ENCODE assay signal across 1 cellular context in the genomic region with DNA sequence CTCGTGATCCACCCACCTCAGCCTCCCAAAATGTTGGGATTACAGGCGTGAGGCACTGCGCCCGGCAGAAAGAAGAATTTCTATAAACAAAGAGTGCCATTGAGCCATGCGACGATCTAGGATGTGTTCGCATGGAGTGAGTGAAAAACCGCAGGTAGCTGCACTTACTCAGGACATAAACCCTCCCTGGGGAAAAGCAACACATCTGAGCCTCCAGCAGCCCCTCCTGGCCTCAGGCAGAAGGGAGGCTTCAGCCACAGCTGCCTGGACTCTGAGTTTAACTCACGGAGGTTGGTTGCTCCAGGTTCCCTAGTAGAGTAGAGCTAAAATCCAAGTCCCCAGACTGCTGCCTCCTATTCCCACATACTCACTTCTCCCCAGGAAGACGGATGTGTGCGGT.
TF ChIP-seq lines count a peak whose summit lies in the region.

No MANE protein-coding gene starts in this region.

TF ChIP-seq in HepG2, 621 proteins besides CTCF, POLR2A, EP300 and RAD21:
- TF ChIP-seq, protein P1, sequence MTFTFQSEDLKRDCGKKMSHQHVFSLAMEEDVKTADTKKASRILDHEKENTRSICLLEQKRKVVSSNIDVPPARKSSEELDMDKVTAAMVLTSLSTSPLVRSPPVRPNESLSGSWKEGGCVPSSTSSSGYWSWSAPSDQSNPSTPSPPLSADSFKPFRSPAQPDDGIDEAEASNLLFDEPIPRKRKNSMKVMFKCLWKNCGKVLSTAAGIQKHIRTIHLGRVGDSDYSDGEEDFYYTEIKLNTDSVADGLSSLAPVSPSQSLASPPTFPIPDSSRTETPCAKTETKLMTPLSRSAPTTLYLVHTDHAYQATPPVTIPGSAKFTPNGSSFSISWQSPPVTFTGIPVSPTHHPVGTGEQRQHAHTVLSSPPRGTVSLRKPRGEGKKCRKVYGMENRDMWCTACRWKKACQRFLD (CRISPR knock-in tag; IDR thresholded peaks at IDR 0.05; ENCODE audit: borderline replicate concordance): no peak
- TF ChIP-seq ZSCAN12 (CRISPR knock-in tag; IDR thresholded peaks at IDR 0.05) (no peak), KDM5A (IDR thresholded peaks at IDR 0.05; ENCODE audit: borderline replicate concordance, low read length) (no peak), SMAD9 (CRISPR knock-in tag; IDR thresholded peaks at IDR 0.05) (no peak), EZH2 (conservative IDR thresholded peaks at IDR 0.05; ENCODE audit: low read depth, low read length) (no peak), ZNF7 (CRISPR knock-in tag; IDR thresholded peaks at IDR 0.05) (no peak), ZNF816 (CRISPR knock-in tag; IDR thresholded peaks at IDR 0.05; ENCODE audit: borderline replicate concordance) (0 out of 2 replicates have a peak, but pooled peaks have one; percentile 27), ZNF607 (CRISPR knock-in tag; IDR thresholded peaks at IDR 0.05; ENCODE audit: borderline replicate concordance) (0 out of 2 replicates have a peak, but pooled peaks have one; percentile 22), KDM2A (CRISPR knock-in tag; IDR thresholded peaks at IDR 0.05; ENCODE audit: borderline replicate concordance, low read depth) (0 out of 2 replicates have a peak, but pooled peaks have one; percentile 15), TAF15 (IDR thresholded peaks at IDR 0.05; ENCODE audit: low read depth, low read length, poor library complexity, severe bottlenecking) (no peak), STAG1 (CRISPR knock-in tag; IDR thresholded peaks at IDR 0.05) (peak; percentile 20; the same call in 1 of the 2 replicates), ZNF772 (CRISPR knock-in tag; IDR thresholded peaks at IDR 0.05) (no peak)
- TF ChIP-seq, protein P2, sequence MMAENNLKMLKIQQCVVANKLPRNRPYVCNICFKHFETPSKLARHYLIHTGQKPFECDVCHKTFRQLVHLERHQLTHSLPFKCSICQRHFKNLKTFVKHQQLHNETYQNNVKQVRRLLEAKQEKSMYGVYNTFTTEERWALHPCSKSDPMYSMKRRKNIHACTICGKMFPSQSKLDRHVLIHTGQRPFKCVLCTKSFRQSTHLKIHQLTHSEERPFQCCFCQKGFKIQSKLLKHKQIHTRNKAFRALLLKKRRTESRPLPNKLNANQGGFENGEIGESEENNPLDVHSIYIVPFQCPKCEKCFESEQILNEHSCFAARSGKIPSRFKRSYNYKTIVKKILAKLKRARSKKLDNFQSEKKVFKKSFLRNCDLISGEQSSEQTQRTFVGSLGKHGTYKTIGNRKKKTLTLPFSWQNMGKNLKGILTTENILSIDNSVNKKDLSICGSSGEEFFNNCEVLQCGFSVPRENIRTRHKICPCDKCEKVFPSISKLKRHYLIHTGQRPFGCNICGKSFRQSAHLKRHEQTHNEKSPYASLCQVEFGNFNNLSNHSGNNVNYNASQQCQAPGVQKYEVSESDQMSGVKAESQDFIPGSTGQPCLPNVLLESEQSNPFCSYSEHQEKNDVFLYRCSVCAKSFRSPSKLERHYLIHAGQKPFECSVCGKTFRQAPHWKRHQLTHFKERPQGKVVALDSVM (CRISPR knock-in tag; IDR thresholded peaks at IDR 0.05): peak; percentile 14; the same call in 1 of the 2 replicates
- TF ChIP-seq, protein P3, sequence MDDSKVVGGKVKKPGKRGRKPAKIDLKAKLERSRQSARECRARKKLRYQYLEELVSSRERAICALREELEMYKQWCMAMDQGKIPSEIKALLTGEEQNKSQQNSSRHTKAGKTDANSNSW (CRISPR knock-in tag; IDR thresholded peaks at IDR 0.05; ENCODE audit: borderline replicate concordance): no peak
- TF ChIP-seq, protein P4, sequence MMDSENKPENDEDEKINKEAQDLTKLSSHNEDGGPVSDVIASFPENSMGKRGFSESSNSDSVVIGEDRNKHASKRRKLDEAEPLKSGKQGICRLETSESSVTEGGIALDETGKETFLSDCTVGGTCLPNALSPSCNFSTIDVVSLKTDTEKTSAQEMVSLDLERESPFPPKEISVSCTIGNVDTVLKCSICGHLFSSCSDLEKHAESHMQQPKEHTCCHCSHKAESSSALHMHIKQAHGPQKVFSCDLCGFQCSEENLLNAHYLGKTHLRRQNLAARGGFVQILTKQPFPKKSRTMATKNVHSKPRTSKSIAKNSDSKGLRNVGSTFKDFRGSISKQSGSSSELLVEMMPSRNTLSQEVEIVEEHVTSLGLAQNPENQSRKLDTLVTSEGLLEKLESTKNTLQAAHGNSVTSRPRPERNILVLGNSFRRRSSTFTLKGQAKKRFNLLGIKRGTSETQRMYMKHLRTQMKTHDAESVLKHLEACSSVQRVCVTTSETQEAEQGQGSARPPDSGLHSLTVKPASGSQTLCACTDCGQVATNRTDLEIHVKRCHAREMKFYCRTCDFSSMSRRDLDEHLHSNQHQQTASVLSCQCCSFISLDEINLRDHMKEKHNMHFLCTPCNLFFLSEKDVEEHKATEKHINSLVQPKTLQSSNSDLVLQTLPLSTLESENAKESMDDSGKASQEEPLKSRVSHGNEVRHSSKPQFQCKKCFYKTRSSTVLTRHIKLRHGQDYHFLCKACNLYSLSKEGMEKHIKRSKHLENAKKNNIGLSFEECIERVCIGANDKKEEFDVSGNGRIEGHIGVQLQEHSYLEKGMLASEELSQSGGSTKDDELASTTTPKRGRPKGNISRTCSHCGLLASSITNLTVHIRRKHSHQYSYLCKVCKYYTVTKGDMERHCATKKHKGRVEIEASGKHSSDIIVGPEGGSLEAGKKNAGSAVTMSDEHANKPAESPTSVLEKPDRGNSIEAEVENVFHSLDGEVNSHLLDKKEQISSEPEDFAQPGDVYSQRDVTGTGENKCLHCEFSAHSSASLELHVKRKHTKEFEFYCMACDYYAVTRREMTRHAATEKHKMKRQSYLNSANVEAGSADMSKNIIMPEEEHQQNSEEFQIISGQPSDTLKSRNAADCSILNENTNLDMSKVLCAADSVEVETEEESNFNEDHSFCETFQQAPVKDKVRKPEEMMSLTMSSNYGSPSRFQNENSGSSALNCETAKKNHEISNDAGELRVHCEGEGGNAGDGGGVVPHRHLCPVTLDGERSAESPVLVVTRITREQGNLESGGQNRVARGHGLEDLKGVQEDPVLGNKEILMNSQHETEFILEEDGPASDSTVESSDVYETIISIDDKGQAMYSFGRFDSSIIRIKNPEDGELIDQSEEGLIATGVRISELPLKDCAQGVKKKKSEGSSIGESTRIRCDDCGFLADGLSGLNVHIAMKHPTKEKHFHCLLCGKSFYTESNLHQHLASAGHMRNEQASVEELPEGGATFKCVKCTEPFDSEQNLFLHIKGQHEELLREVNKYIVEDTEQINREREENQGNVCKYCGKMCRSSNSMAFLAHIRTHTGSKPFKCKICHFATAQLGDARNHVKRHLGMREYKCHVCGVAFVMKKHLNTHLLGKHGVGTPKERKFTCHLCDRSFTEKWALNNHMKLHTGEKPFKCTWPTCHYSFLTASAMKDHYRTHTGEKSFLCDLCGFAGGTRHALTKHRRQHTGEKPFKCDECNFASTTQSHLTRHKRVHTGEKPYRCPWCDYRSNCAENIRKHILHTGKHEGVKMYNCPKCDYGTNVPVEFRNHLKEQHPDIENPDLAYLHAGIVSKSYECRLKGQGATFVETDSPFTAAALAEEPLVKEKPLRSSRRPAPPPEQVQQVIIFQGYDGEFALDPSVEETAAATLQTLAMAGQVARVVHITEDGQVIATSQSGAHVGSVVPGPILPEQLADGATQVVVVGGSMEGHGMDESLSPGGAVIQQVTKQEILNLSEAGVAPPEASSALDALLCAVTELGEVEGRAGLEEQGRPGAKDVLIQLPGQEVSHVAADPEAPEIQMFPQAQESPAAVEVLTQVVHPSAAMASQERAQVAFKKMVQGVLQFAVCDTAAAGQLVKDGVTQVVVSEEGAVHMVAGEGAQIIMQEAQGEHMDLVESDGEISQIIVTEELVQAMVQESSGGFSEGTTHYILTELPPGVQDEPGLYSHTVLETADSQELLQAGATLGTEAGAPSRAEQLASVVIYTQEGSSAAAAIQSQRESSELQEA (CRISPR knock-in tag; IDR thresholded peaks at IDR 0.05; ENCODE audit: not compliant biosample characterization): no peak
